In the genomic region with DNA sequence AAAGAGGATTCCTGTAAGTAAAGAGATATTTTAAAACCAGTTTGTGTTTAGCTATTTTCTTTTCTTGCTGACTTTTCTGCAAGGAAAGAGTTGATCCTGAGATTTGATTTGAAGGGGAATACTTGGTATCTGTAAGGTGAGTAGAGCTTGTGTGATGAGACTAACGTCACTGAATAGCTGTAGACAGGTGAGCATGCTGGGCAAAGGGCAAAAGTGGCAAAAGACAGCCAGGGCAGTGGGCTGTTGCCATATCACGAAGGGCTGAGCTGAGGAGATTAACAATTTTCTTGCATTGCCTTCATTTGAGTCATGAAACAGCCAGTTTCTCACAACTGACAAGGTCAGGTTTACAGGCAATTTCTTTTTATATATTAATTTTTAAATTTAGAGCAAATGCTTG, we compare ENCODE assay signal across 29 cellular contexts. TPM values are rescaled to one million over a fixed set of nuclear protein-coding genes. Genes with fewer than 3 reads are reported as not detected.
DNase-seq lines count a peak whose midpoint lies in the region; ATAC-seq and TF ChIP-seq lines count a peak whose summit lies in the region.
"Had no signal": no experiment of that assay in that cellular context is flagged by ENCODE, and none has a peak within 500 bp of the region (broad histone marks: within the 10 kb centered on the region; RNA-seq: fewer than 3 reads in every experiment).

No MANE protein-coding gene starts in this region.

- H3K4me3 ChIP-seq in suprapubic skin (no peak overlapping the region), heart right ventricle (no peak overlapping the region)
- H3K4me3 ChIP-seq: testis had no signal

- DNase-seq in activated naive CD8-positive, alpha-beta T cell treated with anti-CD3 and anti-CD28 coated beads for 36 hours: no peak
- DNase-seq in activated T-helper 1 cell treated with anti-CD3 and anti-CD28 coated beads, Interleukin-12 subunit alpha, Interleukin-12 subunit beta, Interleukin-2, Interleukin-4 antibody, amounts not matched to agents 30 ng/mL and 10 ng/mL and 1 ng/mL, durations not matched to agents 14 hours and 24 hours and 36 hours (ENCODE audit: low spot score): no peak
- no peak for DNase-seq in immature natural killer cell
- DNase-seq in suprapubic skin (ENCODE audit: low spot score in 2 of 2): no peak
- no peak for DNase-seq in Kasumi-1 (lab: John Stamatoyannopoulos, UW)
- no peak for DNase-seq in DMS114 treated with DMSO at 0.1 percent for 48 hours (lab: John Stamatoyannopoulos, UW; ENCODE audit: unreplicated experiment)
- DNase-seq in heart right ventricle: no peak
- DNase-seq: 8988T; activated CD4-positive, alpha-beta memory T cell treated with anti-CD3 and anti-CD28 coated beads, Interleukin-2, amount 10 ng/mL, durations not matched to agents 7 days and 5 days; activated CD8-positive, alpha-beta memory T cell treated with anti-CD3 and anti-CD28 coated beads, Interleukin-2, amount 50 U/mL, for 48 hours; activated naive CD8-positive, alpha-beta T cell treated with anti-CD3 and anti-CD28 coated beads, Interleukin-2, amount 10 ng/mL, durations not matched to agents 7 days and 5 days; CD4-positive, alpha-beta memory T cell; central memory CD4-positive, alpha-beta T cell; DMS53; H9; KBM-7; NCI-H1436; NCI-H2107; NCI-H748 treated with DMSO at 0.1 percent for 48 hours; stimulated activated naive CD4-positive, alpha-beta T cell; T-cell; testis had no signal

- no peaks in the 10 kb centered on the region for H3K9me3 Mint-ChIP-seq in activated naive CD8-positive, alpha-beta T cell (ENCODE audit: low read depth)
- H3K9me3 Mint-ChIP-seq in activated naive CD8-positive, alpha-beta T cell treated with anti-CD3 and anti-CD28 coated beads for 36 hours: no peaks in the 10 kb centered on the region
- H3K9me3 Mint-ChIP-seq in activated T-helper 1 cell treated with anti-CD3 and anti-CD28 coated beads, Interleukin-12 subunit alpha, Interleukin-12 subunit beta, Interleukin-2, Interleukin-4 antibody, amounts not matched to agents 30 ng/mL and 10 ng/mL and 1 ng/mL, durations not matched to agents 14 hours and 24 hours and 36 hours: no peaks in the 10 kb centered on the region
- no peaks in the 10 kb centered on the region for H3K9me3 Mint-ChIP-seq in immature natural killer cell
- H3K9me3 Mint-ChIP-seq: activated CD4-positive, alpha-beta memory T cell treated with anti-CD3 and anti-CD28 coated beads, Interleukin-2, amount 10 ng/mL, durations not matched to agents 7 days and 5 days; activated naive CD8-positive, alpha-beta T cell treated with anti-CD3 and anti-CD28 coated beads, Interleukin-2, amount 10 ng/mL, durations not matched to agents 7 days and 5 days; activated T-helper 2 cell treated with anti-CD3 and anti-CD28 coated beads, Interferon-gamma antibody, Interleukin-2, Interleukin-4, amounts not matched to agents 10 μg/mL and 5 μg/mL and 100 μg/mL, durations not matched to agents 14 hours and 24 hours and 36 hours; CD4-positive, alpha-beta memory T cell; dendritic cell treated with granulocyte-macrophage colony-stimulating factor and Interleukin-4, amounts not matched to agents 40 ng/mL and 50 ng/mL, for 4 days; H9; T-cell had no signal

- no peak for ATAC-seq in heart right ventricle
- ATAC-seq: activated CD4-positive, CD25-positive, alpha-beta regulatory T cell treated with anti-CD3 and anti-CD28 coated beads, Interleukin-2, amount 50 U/mL, for 24 hours; T-cell had no signal

- no peak for TF ChIP-seq POLR2A in suprapubic skin (IDR thresholded peaks at IDR 0.05)

- TF ChIP-seq EP300 in suprapubic skin (IDR thresholded peaks at IDR 0.05): no peak

- no peaks in the 10 kb centered on the region for H3K9me3 ChIP-seq in suprapubic skin
- no peaks in the 10 kb centered on the region for H3K9me3 ChIP-seq in heart right ventricle
- H3K9me3 ChIP-seq: testis had no signal

- H3K27me3 Mint-ChIP-seq in activated naive CD8-positive, alpha-beta T cell: no peaks in the 10 kb centered on the region
- no peaks in the 10 kb centered on the region for H3K27me3 Mint-ChIP-seq in activated naive CD8-positive, alpha-beta T cell treated with anti-CD3 and anti-CD28 coated beads for 36 hours
- no peaks in the 10 kb centered on the region for H3K27me3 Mint-ChIP-seq in activated T-helper 1 cell treated with anti-CD3 and anti-CD28 coated beads, Interleukin-12 subunit alpha, Interleukin-12 subunit beta, Interleukin-2, Interleukin-4 antibody, amounts not matched to agents 30 ng/mL and 10 ng/mL and 1 ng/mL, durations not matched to agents 14 hours and 24 hours and 36 hours (ENCODE audit: insufficient read depth)
- peaks cover 0 to 6% (median 2%) of the 10 kb centered on the region in 3 donors for H3K27me3 Mint-ChIP-seq in immature natural killer cell (ENCODE audit: low read depth in 3 of 3)
- H3K27me3 Mint-ChIP-seq: activated CD4-positive, alpha-beta memory T cell treated with anti-CD3 and anti-CD28 coated beads, Interleukin-2, amount 10 ng/mL, durations not matched to agents 7 days and 5 days; activated naive CD8-positive, alpha-beta T cell treated with anti-CD3 and anti-CD28 coated beads, Interleukin-2, amount 10 ng/mL, durations not matched to agents 7 days and 5 days; CD4-positive, alpha-beta memory T cell; dendritic cell treated with granulocyte-macrophage colony-stimulating factor and Interleukin-4, amounts not matched to agents 40 ng/mL and 50 ng/mL, for 4 days; T-cell had no signal

- H3K27me3 ChIP-seq in suprapubic skin (no peaks in the 10 kb centered on the region), heart right ventricle (no peaks in the 10 kb centered on the region)
- H3K27me3 ChIP-seq: testis had no signal

- peaks cover 83% of the 10 kb centered on the region for H3K4me1 Mint-ChIP-seq in activated naive CD8-positive, alpha-beta T cell (ENCODE audit: low read depth)
- peaks cover 78% of the 10 kb centered on the region for H3K4me1 Mint-ChIP-seq in activated naive CD8-positive, alpha-beta T cell treated with anti-CD3 and anti-CD28 coated beads for 36 hours
- peaks cover 61% of the 10 kb centered on the region for H3K4me1 Mint-ChIP-seq in activated T-helper 1 cell treated with anti-CD3 and anti-CD28 coated beads, Interleukin-12 subunit alpha, Interleukin-12 subunit beta, Interleukin-2, Interleukin-4 antibody, amounts not matched to agents 30 ng/mL and 10 ng/mL and 1 ng/mL, durations not matched to agents 14 hours and 24 hours and 36 hours (ENCODE audit: low read depth)
- H3K4me1 Mint-ChIP-seq in immature natural killer cell: peaks cover 84 to 90% of the 10 kb centered on the region in 2 donors

- H3K4me1 ChIP-seq in suprapubic skin: peaks cover 54% of the 10 kb centered on the region
- H3K4me1 ChIP-seq in heart right ventricle: peaks cover 8 to 72% (median 56%) of the 10 kb centered on the region in 9 donors

- no peak overlapping the region for H3K27ac Mint-ChIP-seq in activated naive CD8-positive, alpha-beta T cell
- H3K27ac Mint-ChIP-seq in activated naive CD8-positive, alpha-beta T cell treated with anti-CD3 and anti-CD28 coated beads for 36 hours: no peak overlapping the region
- H3K27ac Mint-ChIP-seq in activated T-helper 1 cell treated with anti-CD3 and anti-CD28 coated beads, Interleukin-12 subunit alpha, Interleukin-12 subunit beta, Interleukin-2, Interleukin-4 antibody, amounts not matched to agents 30 ng/mL and 10 ng/mL and 1 ng/mL, durations not matched to agents 14 hours and 24 hours and 36 hours: peak overlapping the region; percentile 15
- peak overlapping the region in 3 of 6 donors; percentile 23 to 76 (median 58) for H3K27ac Mint-ChIP-seq in immature natural killer cell
- H3K27ac Mint-ChIP-seq: activated CD4-positive, alpha-beta memory T cell treated with anti-CD3 and anti-CD28 coated beads, Interleukin-2, amount 10 ng/mL, durations not matched to agents 7 days and 5 days; activated naive CD8-positive, alpha-beta T cell treated with anti-CD3 and anti-CD28 coated beads, Interleukin-2, amount 10 ng/mL, durations not matched to agents 7 days and 5 days; activated T-helper 2 cell treated with anti-CD3 and anti-CD28 coated beads, Interferon-gamma antibody, Interleukin-2, Interleukin-4, amounts not matched to agents 10 μg/mL and 5 μg/mL and 100 μg/mL, durations not matched to agents 14 hours and 24 hours and 36 hours; dendritic cell treated with granulocyte-macrophage colony-stimulating factor and Interleukin-4, amounts not matched to agents 40 ng/mL and 50 ng/mL, for 4 days; T-cell had no signal

- 61% methylated on average over 2 of the region's 2 CpGs for WGBS in suprapubic skin
- WGBS in heart right ventricle, 2 donors: 68 to 77% methylated on average over 2 of the region's 2 CpGs

- peaks cover 2% of the 10 kb centered on the region for H3K36me3 Mint-ChIP-seq in activated naive CD8-positive, alpha-beta T cell
- H3K36me3 Mint-ChIP-seq in activated naive CD8-positive, alpha-beta T cell treated with anti-CD3 and anti-CD28 coated beads for 36 hours: peaks cover 57% of the 10 kb centered on the region
- peaks cover 31% of the 10 kb centered on the region for H3K36me3 Mint-ChIP-seq in activated T-helper 1 cell treated with anti-CD3 and anti-CD28 coated beads, Interleukin-12 subunit alpha, Interleukin-12 subunit beta, Interleukin-2, Interleukin-4 antibody, amounts not matched to agents 30 ng/mL and 10 ng/mL and 1 ng/mL, durations not matched to agents 14 hours and 24 hours and 36 hours (ENCODE audit: low read depth)
- peaks cover 3 to 10% (median 7%) of the 10 kb centered on the region in 3 donors for H3K36me3 Mint-ChIP-seq in immature natural killer cell

- H3K27ac ChIP-seq in suprapubic skin (peak overlapping the region; percentile 32), heart right ventricle (no peak overlapping the region)
- H3K27ac ChIP-seq: testis had no signal

- TF ChIP-seq CTCF in suprapubic skin (IDR thresholded peaks at IDR 0.05): no peak
- TF ChIP-seq CTCF in heart right ventricle (IDR thresholded peaks at IDR 0.05): no peak

- H3K36me3 ChIP-seq in suprapubic skin (peaks cover 19% of the 10 kb centered on the region), heart right ventricle (peaks cover 0 to 55% (median 13%) of the 10 kb centered on the region in 9 donors)

- intact Hi-C loops in activated T-helper 1 cell treated with anti-CD3 and anti-CD28 coated beads, Interleukin-12 subunit alpha, Interleukin-12 subunit beta, Interleukin-2, Interleukin-4 antibody, amounts not matched to agents 30 ng/mL and 10 ng/mL and 1 ng/mL, durations not matched to agents 14 hours and 24 hours and 36 hours (cut with micrococcal nuclease): no loop called here
- intact Hi-C loops in heart right ventricle (cut with DNase I): no loop called here

- peak overlapping the region; percentile 44 for H3K4me3 Mint-ChIP-seq in activated naive CD8-positive, alpha-beta T cell
- H3K4me3 Mint-ChIP-seq in activated naive CD8-positive, alpha-beta T cell treated with anti-CD3 and anti-CD28 coated beads for 36 hours: no peak overlapping the region
- H3K4me3 Mint-ChIP-seq in activated T-helper 1 cell treated with anti-CD3 and anti-CD28 coated beads, Interleukin-12 subunit alpha, Interleukin-12 subunit beta, Interleukin-2, Interleukin-4 antibody, amounts not matched to agents 30 ng/mL and 10 ng/mL and 1 ng/mL, durations not matched to agents 14 hours and 24 hours and 36 hours: no peak overlapping the region
- H3K4me3 Mint-ChIP-seq in immature natural killer cell: peak overlapping the region in 4 of 5 donors; percentile 3 to 41 (median 10)
- H3K4me3 Mint-ChIP-seq: activated CD4-positive, alpha-beta memory T cell treated with anti-CD3 and anti-CD28 coated beads, Interleukin-2, amount 10 ng/mL, durations not matched to agents 7 days and 5 days; activated naive CD8-positive, alpha-beta T cell treated with anti-CD3 and anti-CD28 coated beads, Interleukin-2, amount 10 ng/mL, durations not matched to agents 7 days and 5 days; dendritic cell treated with granulocyte-macrophage colony-stimulating factor and Interleukin-4, amounts not matched to agents 40 ng/mL and 50 ng/mL, for 4 days; H9 had no signal

RNA-seq across cellular contexts. Expression of a gene that starts 21.1 kb away (rescaled TPM):
- total RNA-seq in activated naive CD8-positive, alpha-beta T cell treated with anti-CD3 and anti-CD28 coated beads for 36 hours: 10 to 100 TPM; 82.1 to 82.2 TPM
- total RNA-seq in activated T-helper 1 cell treated with anti-CD3 and anti-CD28 coated beads, Interleukin-12 subunit alpha, Interleukin-12 subunit beta, Interleukin-2, Interleukin-4 antibody, amounts not matched to agents 30 ng/mL and 10 ng/mL and 1 ng/mL, durations not matched to agents 14 hours and 24 hours and 36 hours: 78.2 and 79.2 TPM in 2 replicates
- polyA plus RNA-seq in immature natural killer cell (10 to 100 TPM; 26.7 to 50.7 (median 43.1) TPM), heart right ventricle (10 to 100 TPM; 19.2 to 33.7 TPM)
- total RNA-seq in suprapubic skin (10 to 100 TPM; 52.7 to 75.3 (median 71.9) TPM), heart right ventricle (10 to 100 TPM; 43.3 to 76.9 (median 56.5) TPM)

RNA-seq across cellular contexts. Expression of a gene that starts 28.8 kb away (rescaled TPM):
- under 1 TPM in 1 of 2 experiments, not detected in 1; 0.14 TPM for total RNA-seq in activated naive CD8-positive, alpha-beta T cell treated with anti-CD3 and anti-CD28 coated beads for 36 hours
- 0.88 and 0.93 TPM in 2 replicates for total RNA-seq in activated T-helper 1 cell treated with anti-CD3 and anti-CD28 coated beads, Interleukin-12 subunit alpha, Interleukin-12 subunit beta, Interleukin-2, Interleukin-4 antibody, amounts not matched to agents 30 ng/mL and 10 ng/mL and 1 ng/mL, durations not matched to agents 14 hours and 24 hours and 36 hours
- polyA plus RNA-seq in immature natural killer cell (1 to 10 TPM in 1 of 3 donors, under 1 TPM in 1, not detected in 1; 0.30 to 1.4 TPM), heart right ventricle (1 to 10 TPM in 1 of 2 donors, under 1 TPM in 1; 0.29 to 1.5 TPM)
- total RNA-seq in suprapubic skin (under 1 TPM in 1 of 4 donors, not detected in 3; 0.72 TPM), heart right ventricle (1 to 10 TPM in 3 of 10 donors, under 1 TPM in 6, not detected in 1; 0.24 to 1.5 (median 0.50) TPM)
- total RNA-seq: endothelial cell of umbilical vein, HT1080, lung microvascular endothelial cell had no signal
- polyA plus RNA-seq: CD4-positive, alpha-beta memory T cell had no signal

RNA-seq across cellular contexts. Expression of a gene that starts 43.8 kb away (rescaled TPM):
- 10 to 100 TPM; 32.4 to 39.2 TPM for total RNA-seq in activated naive CD8-positive, alpha-beta T cell treated with anti-CD3 and anti-CD28 coated beads for 36 hours
- total RNA-seq in activated T-helper 1 cell treated with anti-CD3 and anti-CD28 coated beads, Interleukin-12 subunit alpha, Interleukin-12 subunit beta, Interleukin-2, Interleukin-4 antibody, amounts not matched to agents 30 ng/mL and 10 ng/mL and 1 ng/mL, durations not matched to agents 14 hours and 24 hours and 36 hours: 81.9 and 87.5 TPM in 2 replicates
- polyA plus RNA-seq in immature natural killer cell (10 to 100 TPM in 2 of 3 donors, 1 to 10 TPM in 1; 8.1 to 18.4 (median 11.1) TPM), heart right ventricle (10 to 100 TPM; 25.0 to 36.5 TPM)
- total RNA-seq in suprapubic skin (10 to 100 TPM; 29.3 to 75.6 (median 46.9) TPM), heart right ventricle (10 to 100 TPM; 14.7 to 32.5 (median 23.7) TPM)

Comparison
In these comparisons a context has a peak if more than half of its experiments do, and no peak if none do; other contexts are left out.
1. H3K4me3 Mint-ChIP-seq: peak in activated naive CD8-positive, alpha-beta T cell (single experiment) and immature natural killer cell (4 of 5); none in activated naive CD8-positive, alpha-beta T cell treated with anti-CD3 and anti-CD28 coated beads for 36 hours (single experiment) and activated T-helper 1 cell treated with anti-CD3 and anti-CD28 coated beads, Interleukin-12 subunit alpha, Interleukin-12 subunit beta, Interleukin-2, Interleukin-4 antibody, amounts not matched to agents 30 ng/mL and 10 ng/mL and 1 ng/mL, durations not matched to agents 14 hours and 24 hours and 36 hours (single experiment).